ENCODE assay signal across 1 cellular context in the genomic region with DNA sequence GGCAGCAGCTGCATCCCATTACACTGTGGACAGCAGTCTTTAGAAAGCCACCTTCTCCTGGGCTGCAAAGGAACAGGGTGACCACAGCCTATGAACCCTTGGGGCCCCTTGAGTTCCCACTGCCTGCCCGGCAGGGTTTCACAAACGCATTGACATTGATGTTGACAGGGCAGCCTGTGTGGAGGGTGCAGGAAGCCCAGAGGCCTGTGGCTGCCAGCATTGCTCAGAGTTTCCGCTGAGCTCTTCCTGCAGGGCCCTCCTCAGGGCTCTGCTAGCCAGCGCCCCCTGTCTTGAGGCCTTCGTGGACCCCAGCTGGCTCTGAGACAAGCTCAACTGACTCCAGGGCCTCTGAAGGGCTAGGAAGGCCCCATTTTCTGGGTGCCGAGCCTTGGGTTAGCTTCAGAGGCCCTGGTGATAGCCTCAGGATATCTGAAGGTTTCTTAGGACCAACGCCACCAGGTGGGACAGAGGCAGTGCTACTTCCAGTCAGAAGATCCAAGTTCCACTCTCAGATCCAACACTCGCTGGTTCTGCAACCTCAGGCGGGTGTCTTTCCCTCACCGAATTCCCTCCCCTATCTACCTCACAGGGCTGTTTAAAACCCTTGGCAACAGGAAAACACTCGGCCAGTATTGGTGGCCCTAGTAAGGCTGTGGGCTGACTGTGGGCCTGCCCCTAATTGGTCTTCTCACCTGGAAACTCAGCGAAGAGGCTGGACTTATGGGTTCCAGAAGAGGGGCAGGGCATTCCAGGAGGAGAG.
TF ChIP-seq lines count a peak whose summit lies in the region.

No MANE protein-coding gene starts in this region.

TF ChIP-seq in HepG2, 621 proteins besides CTCF, POLR2A, EP300 and RAD21 (continued from another document and continues in another):
- TF ChIP-seq, protein P1, sequence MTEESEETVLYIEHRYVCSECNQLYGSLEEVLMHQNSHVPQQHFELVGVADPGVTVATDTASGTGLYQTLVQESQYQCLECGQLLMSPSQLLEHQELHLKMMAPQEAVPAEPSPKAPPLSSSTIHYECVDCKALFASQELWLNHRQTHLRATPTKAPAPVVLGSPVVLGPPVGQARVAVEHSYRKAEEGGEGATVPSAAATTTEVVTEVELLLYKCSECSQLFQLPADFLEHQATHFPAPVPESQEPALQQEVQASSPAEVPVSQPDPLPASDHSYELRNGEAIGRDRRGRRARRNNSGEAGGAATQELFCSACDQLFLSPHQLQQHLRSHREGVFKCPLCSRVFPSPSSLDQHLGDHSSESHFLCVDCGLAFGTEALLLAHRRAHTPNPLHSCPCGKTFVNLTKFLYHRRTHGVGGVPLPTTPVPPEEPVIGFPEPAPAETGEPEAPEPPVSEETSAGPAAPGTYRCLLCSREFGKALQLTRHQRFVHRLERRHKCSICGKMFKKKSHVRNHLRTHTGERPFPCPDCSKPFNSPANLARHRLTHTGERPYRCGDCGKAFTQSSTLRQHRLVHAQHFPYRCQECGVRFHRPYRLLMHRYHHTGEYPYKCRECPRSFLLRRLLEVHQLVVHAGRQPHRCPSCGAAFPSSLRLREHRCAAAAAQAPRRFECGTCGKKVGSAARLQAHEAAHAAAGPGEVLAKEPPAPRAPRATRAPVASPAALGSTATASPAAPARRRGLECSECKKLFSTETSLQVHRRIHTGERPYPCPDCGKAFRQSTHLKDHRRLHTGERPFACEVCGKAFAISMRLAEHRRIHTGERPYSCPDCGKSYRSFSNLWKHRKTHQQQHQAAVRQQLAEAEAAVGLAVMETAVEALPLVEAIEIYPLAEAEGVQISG (CRISPR knock-in tag; IDR thresholded peaks at IDR 0.05) = peak; percentile 70
- TF ChIP-seq ZNF83 (CRISPR knock-in tag; IDR thresholded peaks at IDR 0.05; ENCODE audit: borderline replicate concordance) = 0 out of 2 replicates have a peak, but pooled peaks have one; percentile 34
- no peak for TF ChIP-seq U2AF1 (optimal IDR thresholded peaks at IDR 0.05; ENCODE audit: low read depth, low read length)
- TF ChIP-seq CCDC6 (CRISPR knock-in tag; IDR thresholded peaks at IDR 0.05) = no peak
- TF ChIP-seq MTERF4 (CRISPR knock-in tag; IDR thresholded peaks at IDR 0.05) = no peak
- no peak for TF ChIP-seq KDM5A (IDR thresholded peaks at IDR 0.05; ENCODE audit: borderline replicate concordance, low read length)
- TF ChIP-seq AHR (CRISPR knock-in tag; IDR thresholded peaks at IDR 0.05) = no peak
- no peak for TF ChIP-seq SATB2 (CRISPR knock-in tag; IDR thresholded peaks at IDR 0.05)
- no peak; the same call in 1 of the 2 replicates for TF ChIP-seq ZNF292 (CRISPR knock-in tag; IDR thresholded peaks at IDR 0.05; ENCODE audit: borderline replicate concordance, low read depth)
- TF ChIP-seq BCL6 (CRISPR knock-in tag; IDR thresholded peaks at IDR 0.05) = no peak
- TF ChIP-seq ZMYM4 (CRISPR knock-in tag; IDR thresholded peaks at IDR 0.05) = peak; percentile 42; the same call in 1 of the 2 replicates
- TF ChIP-seq ZBTB4 (CRISPR knock-in tag; IDR thresholded peaks at IDR 0.05; ENCODE audit: borderline replicate concordance) = no peak
- TF ChIP-seq ZSCAN22 (CRISPR knock-in tag; IDR thresholded peaks at IDR 0.05) = no peak
- TF ChIP-seq, protein P2, sequence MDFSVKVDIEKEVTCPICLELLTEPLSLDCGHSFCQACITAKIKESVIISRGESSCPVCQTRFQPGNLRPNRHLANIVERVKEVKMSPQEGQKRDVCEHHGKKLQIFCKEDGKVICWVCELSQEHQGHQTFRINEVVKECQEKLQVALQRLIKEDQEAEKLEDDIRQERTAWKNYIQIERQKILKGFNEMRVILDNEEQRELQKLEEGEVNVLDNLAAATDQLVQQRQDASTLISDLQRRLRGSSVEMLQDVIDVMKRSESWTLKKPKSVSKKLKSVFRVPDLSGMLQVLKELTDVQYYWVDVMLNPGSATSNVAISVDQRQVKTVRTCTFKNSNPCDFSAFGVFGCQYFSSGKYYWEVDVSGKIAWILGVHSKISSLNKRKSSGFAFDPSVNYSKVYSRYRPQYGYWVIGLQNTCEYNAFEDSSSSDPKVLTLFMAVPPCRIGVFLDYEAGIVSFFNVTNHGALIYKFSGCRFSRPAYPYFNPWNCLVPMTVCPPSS (IDR thresholded peaks at IDR 0.05) = no peak
- no peak for TF ChIP-seq ZBTB39 (CRISPR knock-in tag; IDR thresholded peaks at IDR 0.05)
- peak; percentile 34; the same call in 1 of the 2 replicates for TF ChIP-seq ARID5B (CRISPR knock-in tag; IDR thresholded peaks at IDR 0.05)
- TF ChIP-seq SMC3 (IDR thresholded peaks at IDR 0.05; ENCODE audit: low read length) = no peak
- no peak for TF ChIP-seq TP53 (CRISPR knock-in tag; conservative IDR thresholded peaks at IDR 0.05)
- TF ChIP-seq HNRNPL (IDR thresholded peaks at IDR 0.05; ENCODE audit: low read depth, low read length) = no peak
- TF ChIP-seq, protein P3, sequence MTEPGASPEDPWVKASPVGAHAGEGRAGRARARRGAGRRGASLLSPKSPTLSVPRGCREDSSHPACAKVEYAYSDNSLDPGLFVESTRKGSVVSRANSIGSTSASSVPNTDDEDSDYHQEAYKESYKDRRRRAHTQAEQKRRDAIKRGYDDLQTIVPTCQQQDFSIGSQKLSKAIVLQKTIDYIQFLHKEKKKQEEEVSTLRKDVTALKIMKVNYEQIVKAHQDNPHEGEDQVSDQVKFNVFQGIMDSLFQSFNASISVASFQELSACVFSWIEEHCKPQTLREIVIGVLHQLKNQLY (CRISPR knock-in tag; IDR thresholded peaks at IDR 0.05) = no peak
- no peak for TF ChIP-seq ZNF207 (IDR thresholded peaks at IDR 0.05; ENCODE audit: borderline replicate concordance)
- TF ChIP-seq ZNF232 (CRISPR knock-in tag; IDR thresholded peaks at IDR 0.05; ENCODE audit: borderline replicate concordance) = no peak
- TF ChIP-seq KDM3A (CRISPR knock-in tag; IDR thresholded peaks at IDR 0.05; ENCODE audit: low read depth) = peak; percentile 67; the same call in 1 of the 2 replicates
- TF ChIP-seq ZNF556 (CRISPR knock-in tag; IDR thresholded peaks at IDR 0.05; ENCODE audit: borderline replicate concordance) = no peak
- TF ChIP-seq ZNF841 (CRISPR knock-in tag; IDR thresholded peaks at IDR 0.05; ENCODE audit: borderline replicate concordance) = no peak
- no peak for TF ChIP-seq SP1 (IDR thresholded peaks at IDR 0.05)
- no peak for TF ChIP-seq SP1 (CRISPR knock-in tag; IDR thresholded peaks at IDR 0.05)
- no peak for TF ChIP-seq KLF15 (CRISPR knock-in tag; IDR thresholded peaks at IDR 0.05; ENCODE audit: borderline replicate concordance)
- TF ChIP-seq ZNF558 (CRISPR knock-in tag; IDR thresholded peaks at IDR 0.05; ENCODE audit: borderline replicate concordance) = no peak
- no peak for TF ChIP-seq ZNF614 (CRISPR knock-in tag; IDR thresholded peaks at IDR 0.05; ENCODE audit: borderline replicate concordance)
- TF ChIP-seq ZNF563 (CRISPR knock-in tag; IDR thresholded peaks at IDR 0.05) = no peak
- no peak for TF ChIP-seq SIX4 (CRISPR knock-in tag; IDR thresholded peaks at IDR 0.05)
- peak; percentile 55; the same call in 1 of the 2 replicates for TF ChIP-seq ELF1 (CRISPR knock-in tag; IDR thresholded peaks at IDR 0.05)
- no peak for TF ChIP-seq ZNF431 (CRISPR knock-in tag; IDR thresholded peaks at IDR 0.05; ENCODE audit: borderline replicate concordance, low read depth)
- no peak for TF ChIP-seq ATM (IDR thresholded peaks at IDR 0.05; ENCODE audit: borderline replicate concordance)
- no peak for TF ChIP-seq GATA4 (IDR thresholded peaks at IDR 0.05; ENCODE audit: borderline replicate concordance, low read depth)
- TF ChIP-seq ZNF12 (CRISPR knock-in tag; IDR thresholded peaks at IDR 0.05) = 0 out of 2 replicates have a peak, but pooled peaks have one; percentile 17
- TF ChIP-seq PRPF4 (IDR thresholded peaks at IDR 0.05; ENCODE audit: low read depth, low read length, poor library complexity, severe bottlenecking) = no peak
- no peak for TF ChIP-seq ZNF567 (CRISPR knock-in tag; IDR thresholded peaks at IDR 0.05; ENCODE audit: borderline replicate concordance)
- TF ChIP-seq ZIK1 (CRISPR knock-in tag; IDR thresholded peaks at IDR 0.05; ENCODE audit: borderline replicate concordance, low read depth) = no peak
